8 cellular contexts compared by ENCODE assay signal in the genomic region with DNA sequence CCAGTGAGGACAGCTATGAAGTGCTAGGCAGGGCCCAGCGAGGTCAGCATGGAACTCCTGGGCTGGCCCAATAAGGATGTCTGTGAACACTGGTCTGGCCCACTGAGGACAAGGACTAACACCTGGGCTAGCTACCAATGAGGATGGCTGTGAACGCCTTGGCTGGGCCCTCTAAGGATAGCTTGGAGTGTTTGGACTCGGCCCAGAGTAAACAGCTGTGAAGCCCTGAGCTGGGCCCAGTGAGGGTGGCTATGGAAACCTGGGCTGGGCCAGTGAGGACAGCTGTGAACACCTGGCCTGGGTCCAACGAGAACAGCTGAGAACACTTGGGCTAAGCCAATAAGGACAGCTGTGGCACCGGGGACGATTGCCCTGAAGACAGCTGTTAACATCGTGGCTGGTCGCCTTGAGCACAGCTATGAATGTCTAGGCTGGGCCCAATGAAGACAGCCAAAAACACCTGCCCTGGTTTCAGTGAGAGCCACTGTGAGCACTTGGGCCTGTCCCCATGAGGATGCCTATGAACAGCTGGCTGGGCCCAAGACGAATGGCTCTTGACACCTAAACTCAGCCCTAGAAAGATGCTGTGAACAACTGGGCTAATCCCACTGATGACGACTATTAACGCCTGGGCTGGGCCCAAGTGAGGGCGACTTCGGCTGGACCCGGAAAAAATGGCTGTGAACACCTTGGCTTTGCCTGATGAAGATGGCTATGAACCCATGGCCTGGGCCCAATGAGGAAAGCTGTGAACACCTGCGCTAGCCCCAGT. TPM values are rescaled to one million over a fixed set of nuclear protein-coding genes. Genes with fewer than 3 reads are reported as not detected.
"Had no signal": no experiment of that assay in that cellular context is flagged by ENCODE, and none has a peak within 500 bp of the region (broad histone marks: within the 10 kb centered on the region; RNA-seq: fewer than 3 reads in every experiment).

No MANE protein-coding gene starts in this region.

RNA-seq across cellular contexts. Expression of gene FAM153A, which starts 18.8 kb away (rescaled TPM):
- total RNA-seq: K562, MCF 10A, NCI-H460, PC-9, RPMI7951, SK-MEL-5 had no signal
- polyA plus RNA-seq: IgD-negative memory B cell, SK-N-SH had no signal
